7 cellular contexts compared by ENCODE assay signal in genomic region chr12:119667577-119668314, GRCh38. TPM values are rescaled to one million over a fixed set of nuclear protein-coding genes. Genes with fewer than 3 reads are reported as not detected.
DNase-seq lines count a peak whose midpoint lies in the region; ATAC-seq, FAIRE-seq and TF ChIP-seq lines count a peak whose summit lies in the region.

PRKAB1 (plus strand) TSS chr12:119668133; CDS start chr12:119668245, 112 bp downstream.

- H2AFZ ChIP-seq in hepatocyte = peak within 1 kb of the TSS; percentile 57

- peak; percentile 93 for DNase-seq in GM18507 (ENCODE audit: extremely low spot score, insufficient read length, low read depth)
- peak; percentile 98 for DNase-seq in NCI-H2029 (lab: John Stamatoyannopoulos, UW)
- peak; percentile 93 for DNase-seq in T-helper 22 cell (ENCODE audit: low read depth)
- DNase-seq in astrocyte of the cerebellum (ENCODE audit: low read depth) = peak; percentile 93
- DNase-seq in hepatocyte (ENCODE audit: low spot score) = peak; percentile 99
- DNase-seq in retina = peak; percentile 97

- no peaks in the 10 kb centered on the region for H3K36me3 ChIP-seq in hepatocyte (replicated peaks; ENCODE audit: insufficient read depth, low read depth)

- in situ Hi-C loops in astrocyte of the cerebellum (cut with HindIII; ENCODE audit: low sequenced_read_pairs) = no loop called here

- under 1% methylated on average over 68 of the region's 68 CpGs for WGBS in hepatocyte (ENCODE audit: low lambda C conversion rate, missing lambda C conversion rate)

- H3K4me3 ChIP-seq in astrocyte of the cerebellum (ENCODE audit: low read depth, low read length) (peak within 1 kb of the TSS; percentile 94), hepatocyte (peak within 1 kb of the TSS; percentile 52)

- peak; percentile 97 for FAIRE-seq in GM18507 (lab: Jason Lieb, UNC)

- H3K4me1 ChIP-seq in hepatocyte (ENCODE audit: insufficient read depth) = peaks cover 19% of the 10 kb centered on the region

- no peaks in the 10 kb centered on the region for H4K20me1 ChIP-seq in hepatocyte (ENCODE audit: insufficient read depth, poor library complexity, severe bottlenecking)

- H3K27me3 ChIP-seq in hepatocyte = no peaks in the 10 kb centered on the region

- H3K27ac ChIP-seq in hepatocyte = peak within 1 kb of the TSS; percentile 94

- no peaks in the 10 kb centered on the region for H3K9me3 ChIP-seq in hepatocyte (ENCODE audit: low read depth)

- peak; percentile 96 for ATAC-seq in HG02981 (IDR thresholded peaks at IDR 0.05; ENCODE audit: unreplicated experiment)

- H3K4me2 ChIP-seq in hepatocyte = peak within 1 kb of the TSS; percentile 93

- H3K79me2 ChIP-seq in hepatocyte = peaks cover 31% of the 10 kb centered on the region

- TF ChIP-seq CTCF in astrocyte of the cerebellum (IDR thresholded peaks at IDR 0.05; ENCODE audit: low read depth, low read length, missing control alignments) = peak; percentile 94
- peak; percentile 96 for TF ChIP-seq CTCF in hepatocyte (IDR thresholded peaks at IDR 0.05; ENCODE audit: poor library complexity)

- H3K9me2 ChIP-seq in hepatocyte (replicated peaks; ENCODE audit: insufficient read depth) = no peaks in the 10 kb centered on the region

RNA-seq across cellular contexts. Expression of gene PRKAB1, which starts in this region (rescaled TPM):
- total RNA-seq in hepatocyte = 25.2 and 32.3 TPM in 2 replicates
- 37.7 and 41.1 TPM in 2 replicates for polyA plus RNA-seq in hepatocyte

Comparison
In these comparisons a context has a peak if more than half of its experiments do, and no peak if none do; other contexts are left out.
1. Peak in every context shown above with its lines: DNase-seq, ATAC-seq, H3K4me3 ChIP-seq and H3K27ac ChIP-seq.